In genomic region chrX:49069038-49069437, GRCh38 we compare ENCODE assay signal across 2 cellular contexts.
TF ChIP-seq lines count a peak whose summit lies in the region.

No MANE protein-coding gene starts in this region.

TF ChIP-seq in IMR-90, 13 proteins besides CTCF, POLR2A, EP300 and RAD21:
- no peak for TF ChIP-seq CEBPB (IDR thresholded peaks at IDR 0.05; ENCODE audit: low read depth, low read length)
- TF ChIP-seq USF2 (IDR thresholded peaks at IDR 0.05; ENCODE audit: low read depth, low read length): no peak
- no peak for TF ChIP-seq RCOR1 (IDR thresholded peaks at IDR 0.05; ENCODE audit: insufficient replicate concordance, low read length)
- no peak for TF ChIP-seq MAFK (IDR thresholded peaks at IDR 0.05; ENCODE audit: low read depth, low read length)
- TF ChIP-seq RFX5 (IDR thresholded peaks at IDR 0.05; ENCODE audit: low read depth, low read length): no peak
- TF ChIP-seq CHD1 (IDR thresholded peaks at IDR 0.05; ENCODE audit: low read depth, low read length): no peak
- no peak for TF ChIP-seq BHLHE40 (IDR thresholded peaks at IDR 0.05; ENCODE audit: low read depth, low read length)
- no peak for TF ChIP-seq SMC3 (IDR thresholded peaks at IDR 0.05; ENCODE audit: low read depth, low read length)
- no peak for TF ChIP-seq NFE2L2 (IDR thresholded peaks at IDR 0.05; ENCODE audit: low read depth, low read length)
- no peak for TF ChIP-seq MXI1 (IDR thresholded peaks at IDR 0.05; ENCODE audit: borderline replicate concordance, low read depth, low read length)
- no peak for TF ChIP-seq FOS (IDR thresholded peaks at IDR 0.05; ENCODE audit: low read depth, low read length)
- no peak for TF ChIP-seq MAZ (IDR thresholded peaks at IDR 0.05; ENCODE audit: borderline replicate concordance, low read depth, low read length)
- TF ChIP-seq ELK1 (IDR thresholded peaks at IDR 0.05; ENCODE audit: borderline replicate concordance, low read depth, low read length): no peak

TF ChIP-seq in GM12878, 131 proteins besides CTCF, POLR2A, EP300 and RAD21:
- no peak for TF ChIP-seq TCF12 (IDR thresholded peaks at IDR 0.05; ENCODE audit: low read depth, low read length)
- no peak for TF ChIP-seq IKZF2 (IDR thresholded peaks at IDR 0.05)
- TF ChIP-seq ATF2 (IDR thresholded peaks at IDR 0.05; ENCODE audit: low read length): no peak
- no peak for TF ChIP-seq ZZZ3 (IDR thresholded peaks at IDR 0.05; ENCODE audit: control insufficient read depth, insufficient read length, low read depth)
- TF ChIP-seq RCOR1 (conservative IDR thresholded peaks at IDR 0.05; ENCODE audit: low read depth, low read length): no peak
- TF ChIP-seq EGR1 (IDR thresholded peaks at IDR 0.05; ENCODE audit: borderline replicate concordance in 1 of 2, low read depth in 2 of 2, low read length in 2 of 2): no peak
- no peak for TF ChIP-seq SKIL (IDR thresholded peaks at IDR 0.05; ENCODE audit: low read depth, poor library complexity, severe bottlenecking)
- TF ChIP-seq NR2C1 (IDR thresholded peaks at IDR 0.05): no peak
- no peak for TF ChIP-seq EZH2 (IDR thresholded peaks at IDR 0.05; ENCODE audit: borderline replicate concordance, control insufficient read depth, low read depth, low read length)
- no peak for TF ChIP-seq ZBTB40 (IDR thresholded peaks at IDR 0.05; ENCODE audit: borderline replicate concordance)
- no peak for TF ChIP-seq FOXM1 (IDR thresholded peaks at IDR 0.05; ENCODE audit: low read depth, low read length)
- no peak for TF ChIP-seq STAT1 (conservative IDR thresholded peaks at IDR 0.05)
- TF ChIP-seq ZBED1 (IDR thresholded peaks at IDR 0.05; ENCODE audit: borderline replicate concordance): no peak
- no peak for TF ChIP-seq MXI1 (IDR thresholded peaks at IDR 0.05; ENCODE audit: low read depth, low read length)
- TF ChIP-seq FOS (IDR thresholded peaks at IDR 0.05; ENCODE audit: borderline replicate concordance, extremely low read depth, insufficient read length): no peak
